Comparison of ENCODE assay signal across 9 cellular contexts in the genomic region with DNA sequence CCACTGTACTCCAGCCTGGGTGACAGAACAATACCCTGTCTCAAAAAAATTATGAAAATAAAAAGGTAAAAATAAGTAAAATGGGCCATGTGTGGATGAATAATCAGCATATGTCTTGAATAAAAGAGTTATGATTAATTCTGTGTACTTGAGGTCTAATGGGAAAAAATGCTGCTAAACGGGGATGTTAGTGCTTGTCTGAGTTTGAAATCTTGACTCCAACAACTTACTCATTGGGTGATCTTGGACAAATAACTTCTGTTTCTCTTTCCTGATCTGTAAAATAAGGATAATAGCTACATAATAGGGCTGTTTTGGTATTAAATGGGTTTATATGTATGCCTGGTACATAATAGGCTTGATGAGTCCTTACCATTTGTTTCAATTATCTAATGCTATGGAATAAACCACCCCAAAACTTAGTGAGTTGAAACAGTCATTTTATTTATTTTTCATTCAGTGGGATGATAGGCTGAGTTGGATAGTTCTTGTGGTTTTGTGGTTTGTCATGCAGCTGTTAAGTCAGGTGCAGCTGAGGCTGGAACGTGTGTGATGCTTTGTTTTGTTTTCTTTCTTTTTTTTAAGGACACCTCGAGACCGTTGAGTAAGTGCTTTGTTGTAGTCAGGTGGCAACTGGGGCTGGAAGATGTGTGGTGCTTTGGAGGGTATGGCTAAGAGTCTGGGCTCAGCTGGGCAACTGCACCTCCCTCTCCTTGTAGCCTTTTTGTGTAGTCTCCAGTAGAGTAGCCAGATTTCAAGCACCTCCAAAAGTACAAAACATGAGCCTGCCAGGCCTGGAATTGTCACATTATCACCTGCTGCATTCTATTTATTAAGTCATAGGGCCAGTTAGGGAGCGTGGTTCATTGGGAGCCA. TPM values are rescaled to one million over a fixed set of nuclear protein-coding genes. Genes with fewer than 3 reads are reported as not detected.
DNase-seq lines count a peak whose midpoint lies in the region; ATAC-seq, FAIRE-seq and TF ChIP-seq lines count a peak whose summit lies in the region.
"Had no signal": no experiment of that assay in that cellular context is flagged by ENCODE, and none has a peak within 500 bp of the region (broad histone marks: within the 10 kb centered on the region; RNA-seq: fewer than 3 reads in every experiment).

No MANE protein-coding gene starts in this region.

- DNase-seq in HepG2 (ENCODE audit: low spot score) (no peak), right lobe of liver (no peak), NCI-H510A treated with DMSO at 0.1 percent for 48 hours (lab: John Stamatoyannopoulos, UW) (peak; percentile 71), naive B cell (peak; percentile 88), islet precursor cell (no peak), NCI-H1048 (lab: John Stamatoyannopoulos, UW) (no peak)
- peak; percentile 78 for DNase-seq in activated naive CD4-positive, alpha-beta T cell treated with anti-CD3 and anti-CD28 coated beads for 36 hours

- 89% methylated on average over 5 of the region's 5 CpGs for WGBS in HepG2 (ENCODE audit: low lambda C conversion rate)
- WGBS in right lobe of liver (ENCODE audit: insufficient coverage, low coverage, low lambda C conversion rate, missing lambda C conversion rate): 59% methylated on average over 5 of the region's 5 CpGs

- peak overlapping the region; percentile 84 for H3K27ac Mint-ChIP-seq in activated naive CD4-positive, alpha-beta T cell treated with anti-CD3 and anti-CD28 coated beads for 36 hours
- H3K27ac Mint-ChIP-seq in naive B cell: peak overlapping the region in 4 of 6 donors; percentile 97 to 99 (median 98)

- no peak for TF ChIP-seq EP300 in HepG2 (IDR thresholded peaks at IDR 0.05; ENCODE audit: low read depth in 2 of 2, low read length in 2 of 2)
- TF ChIP-seq EP300 in HepG2 (CRISPR knock-in tag; IDR thresholded peaks at IDR 0.05; ENCODE audit: borderline replicate concordance): no peak

- peaks cover 56% of the 10 kb centered on the region for H3K36me3 Mint-ChIP-seq in activated naive CD4-positive, alpha-beta T cell treated with anti-CD3 and anti-CD28 coated beads for 36 hours (ENCODE audit: low read depth)
- H3K36me3 Mint-ChIP-seq in naive B cell: peaks cover 22 to 25% of the 10 kb centered on the region in 2 donors

- peak overlapping the region; percentile 6 for H3K27ac ChIP-seq in HepG2 (ENCODE audit: extremely low read length, insufficient read depth, low read length)
- no peak overlapping the region for H3K27ac ChIP-seq in right lobe of liver

- no peaks in the 10 kb centered on the region for H3K27me3 Mint-ChIP-seq in activated naive CD4-positive, alpha-beta T cell treated with anti-CD3 and anti-CD28 coated beads for 36 hours (ENCODE audit: low read depth)
- no peaks in the 10 kb centered on the region for H3K27me3 Mint-ChIP-seq in naive B cell

- peaks cover 19% of the 10 kb centered on the region for H4K20me1 ChIP-seq in HepG2 (ENCODE audit: insufficient read depth, low read length)

- peak overlapping the region; percentile 31 for H3K4me3 Mint-ChIP-seq in activated naive CD4-positive, alpha-beta T cell treated with anti-CD3 and anti-CD28 coated beads for 36 hours
- peak overlapping the region in 4 of 8 donors; percentile 70 to 87 (median 84) for H3K4me3 Mint-ChIP-seq in naive B cell

- TF ChIP-seq POLR2A in HepG2 (IDR thresholded peaks at IDR 0.05; ENCODE audit: insufficient read depth in 1 of 2, low read depth in 2 of 2, low read length in 2 of 2) (no peak), right lobe of liver (IDR thresholded peaks at IDR 0.05) (no peak)

- no peak for TF ChIP-seq RAD21 in HepG2 (CRISPR knock-in tag; IDR thresholded peaks at IDR 0.05)

- TF ChIP-seq CTCF in HepG2 (CRISPR knock-in tag; IDR thresholded peaks at IDR 0.05): no peak
- TF ChIP-seq CTCF in right lobe of liver (IDR thresholded peaks at IDR 0.05): no peak

- BruUV-seq in HepG2 (replicated peaks; lab: Mats Ljungman, UMichigan): no TSS peak

- no peaks in the 10 kb centered on the region; a peak in 1 of 5 replicates for H3K27me3 ChIP-seq in HepG2 (ENCODE audit: control insufficient read depth in 1 of 2, insufficient read depth in 2 of 2, low read length in 2 of 2)
- H3K27me3 ChIP-seq in right lobe of liver: no peaks in the 10 kb centered on the region

- no peak overlapping the region; the same call in 1 of the 2 replicates for H3K4me2 ChIP-seq in HepG2 (ENCODE audit: low read depth, low read length)

- H3K4me1 Mint-ChIP-seq in activated naive CD4-positive, alpha-beta T cell treated with anti-CD3 and anti-CD28 coated beads for 36 hours (ENCODE audit: low read depth): peaks cover 77% of the 10 kb centered on the region
- H3K4me1 Mint-ChIP-seq in naive B cell: peaks cover 50 to 82% (median 71%) of the 10 kb centered on the region in 3 donors

- POLR2A ChIA-PET in HepG2 (lab: Yijun Ruan, JAX): no interaction called here

- no peak overlapping the region for H3K4me3 ChIP-seq in HepG2 (replicated peaks in 1 of 3; ENCODE audit: insufficient read depth in 1 of 3, low read depth in 2 of 3, low read length in 3 of 3)
- H3K4me3 ChIP-seq in right lobe of liver: no peak overlapping the region

- H3K9ac ChIP-seq in HepG2 (ENCODE audit: insufficient read depth, low read depth, low read length): no peak overlapping the region

- peaks cover 77% of the 10 kb centered on the region for H3K79me2 ChIP-seq in HepG2 (ENCODE audit: insufficient read depth, low read length)

- H2AFZ ChIP-seq in HepG2 (ENCODE audit: low read length): no peak overlapping the region

- no peak for FAIRE-seq in HepG2 (lab: Jason Lieb, UNC)
- FAIRE-seq: endothelial cell of umbilical vein had no signal

- peaks cover 45% of the 10 kb centered on the region for H3K4me1 ChIP-seq in HepG2 (ENCODE audit: insufficient read depth, low read length)
- H3K4me1 ChIP-seq in right lobe of liver: peaks cover 0 to 15% (median 0%) of the 10 kb centered on the region in 4 donors

- CTCF ChIA-PET in HepG2 (lab: Yijun Ruan, JAX; ENCODE audit: low intra/inter-chr PET ratio, low total read pairs): no interaction called here
- CTCF ChIA-PET in activated naive CD4-positive, alpha-beta T cell treated with anti-CD3 and anti-CD28 coated beads for 36 hours (lab: Charles Lee): interaction anchor here (0.7 to 1.0 kb wide), 3 partner anchors 13 to 226 kb away, joined by 3 read pairs; no protein-coding TSS in a partner anchor

- H3K36me3 ChIP-seq in HepG2 (replicated peaks in 1 of 2; ENCODE audit: control insufficient read depth in 1 of 2, insufficient read depth in 2 of 2, low read length in 2 of 2) (peaks cover 3 to 30% of the 10 kb centered on the region in 2 experiments; a peak in 4 of 5 replicates), right lobe of liver (peaks cover 0 to 9% (median under 1%) of the 10 kb centered on the region in 4 donors)

- intact Hi-C loops in HepG2 (cut with micrococcal nuclease; ENCODE audit: unreplicated experiment) (no loop called here), right lobe of liver (cut with DNase I) (no loop called here)
- intact Hi-C loops in activated naive CD4-positive, alpha-beta T cell treated with anti-CD3 and anti-CD28 coated beads for 36 hours (cut with micrococcal nuclease): loop anchor here (1.0 to 2.0 kb wide), 3 partner anchors 14 to 42 kb away; no protein-coding TSS in a partner anchor

- in situ Hi-C loops in HepG2 (cut with HindIII; ENCODE audit: extremely low pct_ligation_motif_present, low pct_unique_long_range_greater_than_20kb): no loop called here

- H3K9me3 ChIP-seq in HepG2 (ENCODE audit: low read length) (no peaks in the 10 kb centered on the region), right lobe of liver (no peaks in the 10 kb centered on the region)

- ATAC-seq in HepG2 (no peak), right lobe of liver (no peak), HG03039 (IDR thresholded peaks at IDR 0.05; ENCODE audit: unreplicated experiment) (peak; percentile 40), naive B cell (ENCODE audit: low read depth in 2 of 2) (peak; percentile 72)

- peaks cover 11% of the 10 kb centered on the region for H3K9me3 Mint-ChIP-seq in activated naive CD4-positive, alpha-beta T cell treated with anti-CD3 and anti-CD28 coated beads for 36 hours
- peaks cover 0 to 20% (median 10%) of the 10 kb centered on the region in 7 donors for H3K9me3 Mint-ChIP-seq in naive B cell

RNA-seq across cellular contexts. Expression of a gene that starts 4.9 kb away (rescaled TPM):
- total RNA-seq in HepG2 (2016; rRNA removed; fragmentation: Illumina TruSeq; extraction: Trizol) (13.8 and 19.0 TPM in 2 replicates), right lobe of liver (10 to 100 TPM; 21.0 to 37.6 (median 25.3) TPM)
- total RNA-seq in HepG2 (2016; cell fraction: cytosol; rRNA removed; fragmentation: Illumina TruSeq; extraction: Trizol; ENCODE audit: low read depth): 5.8 and 7.8 TPM in 2 replicates
- 14.6 and 17.8 TPM in 2 replicates for total RNA-seq in HepG2 (2016; cell fraction: insoluble cytoplasmic fraction; rRNA removed; fragmentation: Illumina TruSeq; extraction: Trizol)
- 7.2 and 11.4 TPM in 2 replicates for total RNA-seq in HepG2 (2016; cell fraction: membrane; rRNA removed; fragmentation: Illumina TruSeq; extraction: Trizol)
- total RNA-seq in HepG2 (2016; cell fraction: nucleus; rRNA removed; fragmentation: Illumina TruSeq; extraction: Trizol): 54.0 and 56.5 TPM in 2 replicates
- polyA plus RNA-seq in HepG2 (2011; rRNA removed) (14.9 TPM in 2 replicates), naive B cell (ENCODE audit: low read depth in 6 of 6) (10 to 100 TPM; 12.6 to 50.8 (median 28.2) TPM)
- polyA plus RNA-seq in HepG2 (2011; cell fraction: cytosol; rRNA removed): 2.4 and 3.7 TPM in 2 replicates
- 26.3 and 36.2 TPM in 2 replicates for polyA plus RNA-seq in HepG2 (2011; cell fraction: nucleus; rRNA removed)
- polyA plus RNA-seq in HepG2 (2012): 5.9 and 7.4 TPM in 2 replicates
- polyA plus RNA-seq in HepG2 (2016; cell fraction: cytosol; fragmentation: Illumina TruSeq; extraction: Trizol; ENCODE audit: low read depth): 0.97 and 1.5 TPM in 2 replicates
- 3.4 TPM in 2 replicates for polyA plus RNA-seq in HepG2 (2016; cell fraction: insoluble cytoplasmic fraction; fragmentation: Illumina TruSeq; extraction: Trizol; ENCODE audit: low read depth)
- 3.3 and 3.8 TPM in 2 replicates for polyA plus RNA-seq in HepG2 (2016; cell fraction: membrane; fragmentation: Illumina TruSeq; extraction: Trizol; ENCODE audit: low read depth)
- 42.4 and 45.8 TPM in 2 replicates for polyA plus RNA-seq in HepG2 (2016; cell fraction: nucleus; fragmentation: Illumina TruSeq; extraction: Trizol; ENCODE audit: insufficient read depth, low read depth)
- polyA minus RNA-seq in HepG2 (2011; rRNA and poly(A)+ RNA removed; ENCODE audit: low replicate concordance): 38.9 and 56.7 TPM in 2 replicates
- 8.7 and 10.2 TPM in 2 replicates for polyA minus RNA-seq in HepG2 (2011; cell fraction: cytosol; rRNA and poly(A)+ RNA removed)
- polyA minus RNA-seq in HepG2 (2011; cell fraction: nucleus; rRNA and poly(A)+ RNA removed): 130 and 161 TPM in 2 replicates
- 100 to 1,000 TPM; 109 TPM for total RNA-seq in activated naive CD4-positive, alpha-beta T cell treated with anti-CD3 and anti-CD28 coated beads for 36 hours

RNA-seq across cellular contexts. Expression of a gene that starts 26.5 kb away (rescaled TPM):
- total RNA-seq in HepG2 (2016; rRNA removed; fragmentation: Illumina TruSeq; extraction: Trizol): 2.7 and 3.4 TPM in 2 replicates
- 0.79 and 0.91 TPM in 2 replicates for total RNA-seq in HepG2 (2016; cell fraction: cytosol; rRNA removed; fragmentation: Illumina TruSeq; extraction: Trizol; ENCODE audit: low read depth)
- total RNA-seq in HepG2 (2016; cell fraction: insoluble cytoplasmic fraction; rRNA removed; fragmentation: Illumina TruSeq; extraction: Trizol): 3.2 and 3.6 TPM in 2 replicates
- 2.0 TPM in 2 replicates for total RNA-seq in HepG2 (2016; cell fraction: membrane; rRNA removed; fragmentation: Illumina TruSeq; extraction: Trizol)
- total RNA-seq in HepG2 (2016; cell fraction: nucleus; rRNA removed; fragmentation: Illumina TruSeq; extraction: Trizol): 4.9 and 5.9 TPM in 2 replicates
- 4.2 and 4.5 TPM in 2 replicates for polyA plus RNA-seq in HepG2 (2011; rRNA removed)
- polyA plus RNA-seq in HepG2 (2011; cell fraction: cytosol; rRNA removed): 1.8 TPM in 2 replicates
- polyA plus RNA-seq in HepG2 (2011; cell fraction: nucleus; rRNA removed): 4.8 and 8.7 TPM in 2 replicates
- 1.1 and 1.6 TPM in 2 replicates for polyA plus RNA-seq in HepG2 (2012)
- 0.19 and 0.27 TPM in 2 replicates for polyA plus RNA-seq in HepG2 (2016; cell fraction: cytosol; fragmentation: Illumina TruSeq; extraction: Trizol; ENCODE audit: low read depth)
- polyA plus RNA-seq in HepG2 (2016; cell fraction: insoluble cytoplasmic fraction; fragmentation: Illumina TruSeq; extraction: Trizol; ENCODE audit: low read depth): 1.8 and 2.2 TPM in 2 replicates
- polyA plus RNA-seq in HepG2 (2016; cell fraction: membrane; fragmentation: Illumina TruSeq; extraction: Trizol; ENCODE audit: low read depth): 0.45 and 0.54 TPM in 2 replicates
- 7.4 and 7.8 TPM in 2 replicates for polyA plus RNA-seq in HepG2 (2016; cell fraction: nucleus; fragmentation: Illumina TruSeq; extraction: Trizol; ENCODE audit: insufficient read depth, low read depth)
- polyA minus RNA-seq in HepG2 (2011; rRNA and poly(A)+ RNA removed; ENCODE audit: low replicate concordance): 19.9 and 128 TPM in 2 replicates
- polyA minus RNA-seq in HepG2 (2011; cell fraction: cytosol; rRNA and poly(A)+ RNA removed): 5.5 TPM in 2 replicates
- 6.0 and 9.4 TPM in 2 replicates for polyA minus RNA-seq in HepG2 (2011; cell fraction: nucleus; rRNA and poly(A)+ RNA removed)
- total RNA-seq in right lobe of liver: 10 to 100 TPM in 3 of 6 experiments, 1 to 10 TPM in 3; 7.6 to 18.5 (median 10.1) TPM
- 10 to 100 TPM; 61.0 to 65.4 TPM for total RNA-seq in activated naive CD4-positive, alpha-beta T cell treated with anti-CD3 and anti-CD28 coated beads for 36 hours
- polyA plus RNA-seq in naive B cell (ENCODE audit: low read depth in 6 of 6): 10 to 100 TPM in 3 of 6 donors, 1 to 10 TPM in 2, not detected in 1; 8.5 to 16.9 (median 10.6) TPM

Comparison
In these comparisons a context has a peak if more than half of its experiments do, and no peak if none do; other contexts are left out.
1. ATAC-seq: peak in HG03039 (single experiment) and naive B cell (2 of 2); none in HepG2 (single experiment) and right lobe of liver (0 of 4).
2. DNase-seq: peak in NCI-H510A treated with DMSO at 0.1 percent for 48 hours (single experiment), activated naive CD4-positive, alpha-beta T cell treated with anti-CD3 and anti-CD28 coated beads for 36 hours (single experiment) and naive B cell (single experiment); none in HepG2 (single experiment), right lobe of liver (0 of 3), islet precursor cell (single experiment) and NCI-H1048 (single experiment).